In genomic region chr6:6587696-6588063, GRCh38 we compare ENCODE assay signal across 24 cellular contexts. TPM values are rescaled to one million over a fixed set of nuclear protein-coding genes. Genes with fewer than 3 reads are reported as not detected.
DNase-seq lines count a peak whose midpoint lies in the region; ATAC-seq and TF ChIP-seq lines count a peak whose summit lies in the region.
"Had no signal": no experiment of that assay in that cellular context is flagged by ENCODE, and none has a peak within 500 bp of the region (broad histone marks: within the 10 kb centered on the region; RNA-seq: fewer than 3 reads in every experiment).

No MANE protein-coding gene starts in this region.

- peaks cover 12% of the 10 kb centered on the region for H3K36me3 Mint-ChIP-seq in T-helper 2 cell treated with Interferon-gamma antibody and Interleukin-4, amounts not matched to agents 5 μg/mL and 100 μg/mL, for 36 hours (ENCODE audit: low read depth)
- no peaks in the 10 kb centered on the region for H3K36me3 Mint-ChIP-seq in immature natural killer cell
- H3K36me3 Mint-ChIP-seq: CD4-positive, CD25-positive, alpha-beta regulatory T cell; mesothelial cell of epicardium had no signal

- peaks cover 3% of the 10 kb centered on the region for H3K9me3 Mint-ChIP-seq in T-helper 2 cell treated with Interferon-gamma antibody and Interleukin-4, amounts not matched to agents 5 μg/mL and 100 μg/mL, for 36 hours
- H3K9me3 Mint-ChIP-seq in immature natural killer cell, result no peaks in the 10 kb centered on the region
- H3K9me3 Mint-ChIP-seq: CD4-positive, CD25-positive, alpha-beta regulatory T cell; mesothelial cell of epicardium had no signal

- no peaks in the 10 kb centered on the region for H3K27me3 ChIP-seq in GM06990 (replicated peaks; ENCODE audit: control insufficient read depth, insufficient read depth, low read length)
- no peaks in the 10 kb centered on the region for H3K27me3 ChIP-seq in SU-DHL-6 (ENCODE audit: low read length)
- H3K27me3 ChIP-seq: cardiac muscle cell, gastroesophageal sphincter, SJSA1 had no signal

- no peak overlapping the region for H2AFZ ChIP-seq in SU-DHL-6 (ENCODE audit: low read depth, low read length, severe bottlenecking)
- H2AFZ ChIP-seq: PC-9 had no signal

- no peaks in the 10 kb centered on the region for H3K27me3 Mint-ChIP-seq in T-helper 2 cell treated with Interferon-gamma antibody and Interleukin-4, amounts not matched to agents 5 μg/mL and 100 μg/mL, for 36 hours (ENCODE audit: low read depth)
- peaks cover 0 to 6% (median 4%) of the 10 kb centered on the region in 3 donors for H3K27me3 Mint-ChIP-seq in immature natural killer cell (ENCODE audit: low read depth in 3 of 3)

- H3K4me2 ChIP-seq in SU-DHL-6 (ENCODE audit: low read depth, low read length, poor library complexity, severe bottlenecking), result peak overlapping the region; percentile 83
- H3K4me2 ChIP-seq: KMS-11, PC-9 had no signal

- H3K4me3 ChIP-seq in GM06990 (replicated peaks; ENCODE audit: low read depth, low read length), result peak overlapping the region; percentile 65
- H3K4me3 ChIP-seq in SU-DHL-6 (ENCODE audit: insufficient read depth, low read length, poor library complexity, severe bottlenecking), result peak overlapping the region; percentile 63
- H3K4me3 ChIP-seq: cardiac muscle cell, PC-9, psoas muscle, SJSA1, thoracic aorta had no signal

- no peaks in the 10 kb centered on the region for H3K9me2 ChIP-seq in SU-DHL-6 (replicated peaks; ENCODE audit: insufficient read depth, low read length)

- DNase-seq in T-helper 2 cell treated with Interferon-gamma antibody and Interleukin-4, amounts not matched to agents 5 μg/mL and 100 μg/mL, for 36 hours (ENCODE audit: low spot score), result no peak
- no peak for DNase-seq in T-helper 2 cell
- no peak for DNase-seq in GM06990 (ENCODE audit: extremely low read depth, insufficient read length)
- DNase-seq in immature natural killer cell, result no peak
- no peak for DNase-seq in HUDEP-2 (lab: John Stamatoyannopoulos, UW; ENCODE audit: unreplicated experiment in 76 of 76)
- no peak for DNase-seq in AG08396 (ENCODE audit: low spot score)
- DNase-seq: activated CD4-positive, alpha-beta T cell treated with anti-CD3 and anti-CD28 coated beads for 1 hour; activated T-cell treated with anti-CD3 and anti-CD28 coated beads, Interleukin-2, amount 50 U/mL, for 1 hour; CD4-positive, CD25-positive, alpha-beta regulatory T cell; NCI-H1105 treated with DMSO at 0.1 percent for 48 hours; NCI-H526; PC-9; psoas muscle; stimulated activated CD8-positive, alpha-beta memory T cell treated with anti-CD3 and anti-CD28 coated beads, Interleukin-4, amount 100 ng/mL, for 48 hours; T1000 had no signal

- TF ChIP-seq CTCF in GM06990 (IDR thresholded peaks at IDR 0.05; ENCODE audit: insufficient read depth, low read length, poor library complexity, severe bottlenecking) (no peak), SU-DHL-6 (IDR thresholded peaks at IDR 0.05; ENCODE audit: insufficient read depth, low read length, poor library complexity, severe bottlenecking) (no peak)

- no peaks in the 10 kb centered on the region for H3K9me3 ChIP-seq in SU-DHL-6 (ENCODE audit: insufficient read depth, low read length)
- H3K9me3 ChIP-seq: gastroesophageal sphincter, psoas muscle, SJSA1, thoracic aorta had no signal

- peaks cover 53% of the 10 kb centered on the region for H3K4me1 Mint-ChIP-seq in T-helper 2 cell treated with Interferon-gamma antibody and Interleukin-4, amounts not matched to agents 5 μg/mL and 100 μg/mL, for 36 hours (ENCODE audit: low read depth)
- H3K4me1 Mint-ChIP-seq in immature natural killer cell, result peaks cover 29 to 53% of the 10 kb centered on the region in 2 donors
- H3K4me1 Mint-ChIP-seq: neural crest cell had no signal

- peak overlapping the region; percentile 70 for H3K9ac ChIP-seq in SU-DHL-6 (ENCODE audit: low read length)
- H3K9ac ChIP-seq: KMS-11 had no signal

- no peak for ATAC-seq in GM18870 (IDR thresholded peaks at IDR 0.05; ENCODE audit: unreplicated experiment)
- ATAC-seq: gastroesophageal sphincter had no signal

- H3K27ac ChIP-seq in SU-DHL-6 (ENCODE audit: low read depth, low read length), result peak overlapping the region; percentile 91
- H3K27ac ChIP-seq: cardiac muscle cell, gastroesophageal sphincter, KMS-11, PC-9, psoas muscle, SJSA1, thoracic aorta had no signal

- no peaks in the 10 kb centered on the region for H3K36me3 ChIP-seq in GM06990 (ENCODE audit: control insufficient read depth, insufficient read depth, low read length)
- H3K36me3 ChIP-seq in SU-DHL-6 (ENCODE audit: low read length), result no peaks in the 10 kb centered on the region
- H3K36me3 ChIP-seq: cardiac muscle cell, gastroesophageal sphincter, SJSA1, thoracic aorta had no signal

- peaks cover 59% of the 10 kb centered on the region for H3K79me2 ChIP-seq in SU-DHL-6 (ENCODE audit: insufficient read depth, low read length)

- H3K4me3 Mint-ChIP-seq in T-helper 2 cell treated with Interferon-gamma antibody and Interleukin-4, amounts not matched to agents 5 μg/mL and 100 μg/mL, for 36 hours, result peak overlapping the region; percentile 21
- H3K4me3 Mint-ChIP-seq in immature natural killer cell, result peak overlapping the region in 4 of 5 donors; percentile 2 to 40 (median 10)
- H3K4me3 Mint-ChIP-seq: mesothelial cell of epicardium, neural crest cell had no signal

- H3K27ac Mint-ChIP-seq in T-helper 2 cell treated with Interferon-gamma antibody and Interleukin-4, amounts not matched to agents 5 μg/mL and 100 μg/mL, for 36 hours, result peak overlapping the region; percentile 42
- no peak overlapping the region for H3K27ac Mint-ChIP-seq in immature natural killer cell
- H3K27ac Mint-ChIP-seq: mesothelial cell of epicardium had no signal

- H3F3A ChIP-seq in SU-DHL-6 (ENCODE audit: insufficient read depth), result peaks cover 63% of the 10 kb centered on the region

- H4K20me1 ChIP-seq in SU-DHL-6 (ENCODE audit: low read depth, low read length), result no peaks in the 10 kb centered on the region

RNA-seq across cellular contexts. Expression of gene LY86, which starts 0.8 kb away (rescaled TPM):
- 10 to 100 TPM in 2 of 3 donors, 1 to 10 TPM in 1; 3.2 to 26.3 (median 17.1) TPM for polyA plus RNA-seq in immature natural killer cell
- polyA plus RNA-seq: cardiac muscle cell had no signal
